In genomic region chr7:85897967-85898366, GRCh38 we compare ENCODE assay signal across 27 cellular contexts.
"Had no signal": no experiment of that assay in that cellular context is flagged by ENCODE, and none has a peak within 500 bp of the region (broad histone marks: within the 10 kb centered on the region; RNA-seq: fewer than 3 reads in every experiment).

No MANE protein-coding gene starts in this region.

- H3K27me3 Mint-ChIP-seq: naive thymus-derived CD4-positive, alpha-beta T cell; natural killer cell treated with Interleukin-12 subunit alpha and Interleukin-12 subunit beta and Interleukin-15 and Interleukin-18, amount 100 ng/mL, for 72 hours; stimulated activated naive B cell treated with anti-CD40 and anti-IgM and Interleukin-4, amounts not matched to agents 10 μg/mL and 1 μg/mL and 100 μg/mL, for 72 hours had no signal

- DNase-seq: hippocampal formation; kidney; left colon; left lung; midbrain; mucosa of descending colon; naive thymus-derived CD4-positive, alpha-beta T cell; occipital lobe; ovary; retina; right cardiac atrium; stimulated activated CD4-positive, alpha-beta T cell treated with anti-CD3 and anti-CD28 coated beads, Interleukin-12 subunit alpha, Interleukin-12 subunit beta, amount 100 ng/mL, for 4 hours; stimulated activated CD4-positive, alpha-beta T cell treated with anti-CD3 and anti-CD28 coated beads, Interleukin-15, amount 100 ng/mL, for 24 hours; stimulated activated CD4-positive, alpha-beta T cell treated with anti-CD3 and anti-CD28 coated beads, Interleukin-2, amount 100 ng/mL, for 24 hours; stimulated activated CD4-positive, alpha-beta T cell treated with anti-CD3 and anti-CD28 coated beads, Interleukin-4, amount 100 ng/mL, for 1 hour; stimulated activated naive B cell treated with anti-CD40 and anti-IgM and Interleukin-4, amounts not matched to agents 10 μg/mL and 1 μg/mL and 100 μg/mL, for 72 hours; stimulated activated naive CD8-positive, alpha-beta T cell treated with anti-CD3 and anti-CD28 coated beads, Interleukin-15, Interleukin-2, amounts not matched to agents 100 U/mL and 50 U/mL, for 24 hours; stomach; testis; thyroid gland; transverse colon; upper lobe of right lung had no signal

- H3K27ac ChIP-seq: left lung, neutrophil, ovary, prostate gland, skin epidermis, stomach, testis, thyroid gland, transverse colon, upper lobe of right lung had no signal

- H3K4me1 ChIP-seq: left lung, prostate gland, stomach, testis, thyroid gland, transverse colon, upper lobe of right lung had no signal

- H3K27me3 ChIP-seq: left lung, neutrophil, ovary, stomach, testis, thyroid gland, transverse colon, upper lobe of right lung had no signal

- H3K4me3 ChIP-seq: left lung, lung, mucosa of descending colon, ovary, prostate gland, skin epidermis, stomach, testis, thyroid gland, transverse colon, upper lobe of right lung had no signal

- H3K36me3 ChIP-seq: left lung, neutrophil, ovary, prostate gland, stomach, thyroid gland, transverse colon, upper lobe of right lung had no signal

- H3K9me3 ChIP-seq: left lung, mucosa of descending colon, neutrophil, ovary, prostate gland, stomach, testis, thyroid gland, transverse colon, upper lobe of right lung had no signal

- H3K9me3 Mint-ChIP-seq: stimulated activated naive B cell treated with anti-CD40 and anti-IgM and Interleukin-4, amounts not matched to agents 10 μg/mL and 1 μg/mL and 100 μg/mL, for 72 hours had no signal

- H3K4me3 Mint-ChIP-seq: naive thymus-derived CD4-positive, alpha-beta T cell; natural killer cell treated with Interleukin-12 subunit alpha and Interleukin-12 subunit beta and Interleukin-15 and Interleukin-18, amount 100 ng/mL, for 72 hours; stimulated activated naive B cell treated with anti-CD40 and anti-IgM and Interleukin-4, amounts not matched to agents 10 μg/mL and 1 μg/mL and 100 μg/mL, for 72 hours had no signal

- H3K36me3 Mint-ChIP-seq: naive thymus-derived CD4-positive, alpha-beta T cell; natural killer cell treated with Interleukin-12 subunit alpha and Interleukin-12 subunit beta and Interleukin-15 and Interleukin-18, amount 100 ng/mL, for 72 hours; stimulated activated naive B cell treated with anti-CD40 and anti-IgM and Interleukin-4, amounts not matched to agents 10 μg/mL and 1 μg/mL and 100 μg/mL, for 72 hours had no signal

- H3K4me1 Mint-ChIP-seq: naive thymus-derived CD4-positive, alpha-beta T cell; stimulated activated naive B cell treated with anti-CD40 and anti-IgM and Interleukin-4, amounts not matched to agents 10 μg/mL and 1 μg/mL and 100 μg/mL, for 72 hours had no signal

- H3K27ac Mint-ChIP-seq: naive thymus-derived CD4-positive, alpha-beta T cell; natural killer cell treated with Interleukin-12 subunit alpha and Interleukin-12 subunit beta and Interleukin-15 and Interleukin-18, amount 100 ng/mL, for 72 hours; stimulated activated naive B cell treated with anti-CD40 and anti-IgM and Interleukin-4, amounts not matched to agents 10 μg/mL and 1 μg/mL and 100 μg/mL, for 72 hours had no signal
